In the genomic region with DNA sequence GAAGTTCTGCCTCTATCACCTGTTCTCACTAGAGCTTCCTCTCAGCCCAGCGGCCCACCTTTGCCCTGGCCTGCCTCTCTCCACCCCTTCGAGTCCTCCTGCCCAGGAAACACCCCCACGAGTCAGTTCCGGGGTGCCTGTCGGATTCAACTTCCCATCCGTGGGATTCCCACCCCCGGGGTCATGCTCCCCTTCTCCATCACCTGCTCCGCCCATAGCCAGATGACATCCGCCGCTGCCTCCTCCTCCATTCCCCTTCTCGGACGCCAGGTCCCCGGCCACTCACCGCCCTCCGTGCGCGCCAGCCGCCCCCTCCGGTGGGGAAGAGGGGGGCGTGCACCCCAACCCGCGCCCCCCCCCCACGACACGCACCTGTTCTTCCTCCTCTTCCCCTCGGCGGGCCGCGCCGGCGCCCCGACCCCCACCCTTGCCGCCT, we compare ENCODE assay signal across 8 cellular contexts. TPM values are rescaled to one million over a fixed set of nuclear protein-coding genes. Genes with fewer than 3 reads are reported as not detected.
DNase-seq lines count a peak whose midpoint lies in the region; ATAC-seq and TF ChIP-seq lines count a peak whose summit lies in the region.

No MANE protein-coding gene starts in this region.

- no peaks in the 10 kb centered on the region for H3K36me3 ChIP-seq in CD4-positive, CD25-positive, alpha-beta regulatory T cell (ENCODE audit: control insufficient read depth, insufficient read depth, low read length)
- H3K36me3 ChIP-seq in iPS-18a (ENCODE audit: control insufficient read depth, low read depth, low read length) (no peaks in the 10 kb centered on the region), skeletal muscle tissue (ENCODE audit: control insufficient read depth in 3 of 3, insufficient read depth in 3 of 3, low read length in 3 of 3) (peaks cover 0 to 2% (median 0%) of the 10 kb centered on the region in 3 donors)

- H3K27me3 ChIP-seq in CD4-positive, CD25-positive, alpha-beta regulatory T cell (ENCODE audit: control insufficient read depth, insufficient read depth, low read length): no peaks in the 10 kb centered on the region
- H3K27me3 ChIP-seq in iPS-18a (ENCODE audit: control insufficient read depth, insufficient read depth, low read length) (no peaks in the 10 kb centered on the region), skeletal muscle tissue (ENCODE audit: control insufficient read depth in 3 of 3, insufficient read depth in 3 of 3, low read length in 3 of 3) (no peaks in the 10 kb centered on the region)

- ATAC-seq in CD4-positive, CD25-positive, alpha-beta regulatory T cell (ENCODE audit: low read depth in 2 of 2): peak; percentile 25 to 41
- ATAC-seq in GM19372 (IDR thresholded peaks at IDR 0.05; ENCODE audit: low read depth, unreplicated experiment): peak; percentile 44
- ATAC-seq in HG03565 (IDR thresholded peaks at IDR 0.05; ENCODE audit: unreplicated experiment): peak; percentile 23

- H3K9me3 ChIP-seq in CD4-positive, CD25-positive, alpha-beta regulatory T cell (ENCODE audit: control insufficient read depth in 2 of 2, low read length in 2 of 2): no peaks in the 10 kb centered on the region
- H3K9me3 ChIP-seq in iPS-18a (ENCODE audit: control insufficient read depth, low read depth, low read length) (no peaks in the 10 kb centered on the region), skeletal muscle tissue (ENCODE audit: control insufficient read depth in 3 of 3, low read length in 3 of 3) (no peaks in the 10 kb centered on the region)

- peaks cover 24 to 44% (median 34%) of the 10 kb centered on the region in 4 donors for H3K4me1 Mint-ChIP-seq in CD4-positive, CD25-positive, alpha-beta regulatory T cell

- DNase-seq in CD4-positive, CD25-positive, alpha-beta regulatory T cell: peak; percentile 54 to 78 (median 72)
- DNase-seq in T-helper 22 cell (ENCODE audit: low read depth): peak; percentile 80
- no peak for DNase-seq in astrocyte of the cerebellum (ENCODE audit: low read depth)
- DNase-seq in NCI-H524 treated with DMSO at 0.1 percent for 48 hours (lab: John Stamatoyannopoulos, UW): no peak

- in situ Hi-C loops in astrocyte of the cerebellum (cut with HindIII; ENCODE audit: low sequenced_read_pairs): no loop called here

- peak overlapping the region; percentile 84 for H3K27ac ChIP-seq in CD4-positive, CD25-positive, alpha-beta regulatory T cell (ENCODE audit: insufficient read depth, low read length, poor library complexity, severe bottlenecking)
- H3K27ac ChIP-seq in iPS-18a (ENCODE audit: low read length) (no peak overlapping the region), skeletal muscle tissue (ENCODE audit: low read depth, low read length) (peak overlapping the region; percentile 78)

- peak overlapping the region; percentile 97 to 100 (median 100) for H3K4me3 Mint-ChIP-seq in CD4-positive, CD25-positive, alpha-beta regulatory T cell

- H3K9ac ChIP-seq in iPS-18a (ENCODE audit: low read length) (peak overlapping the region; percentile 63), skeletal muscle tissue (ENCODE audit: low read depth in 1 of 3, low read length in 3 of 3) (peak overlapping the region; percentile 74 to 92 (median 87))

- H3K27me3 Mint-ChIP-seq in CD4-positive, CD25-positive, alpha-beta regulatory T cell: no peaks in the 10 kb centered on the region

- H3K4me1 ChIP-seq in CD4-positive, CD25-positive, alpha-beta regulatory T cell (ENCODE audit: control insufficient read depth, insufficient read depth, low read length, poor library complexity, severe bottlenecking): peaks cover 23% of the 10 kb centered on the region
- peaks cover 7% of the 10 kb centered on the region for H3K4me1 ChIP-seq in iPS-18a (ENCODE audit: control insufficient read depth, low read depth, low read length)
- H3K4me1 ChIP-seq in skeletal muscle tissue (ENCODE audit: control insufficient read depth in 3 of 3, insufficient read depth in 3 of 3, low read length in 3 of 3): peaks cover 6 to 30% (median 28%) of the 10 kb centered on the region in 3 donors

- peak overlapping the region; percentile 82 for H3K4me3 ChIP-seq in CD4-positive, CD25-positive, alpha-beta regulatory T cell (ENCODE audit: low read depth, low read length)
- H3K4me3 ChIP-seq in astrocyte of the cerebellum (ENCODE audit: low read depth, low read length): peak overlapping the region; percentile 90
- H3K4me3 ChIP-seq in iPS-18a (ENCODE audit: low read length): peak overlapping the region; percentile 74
- H3K4me3 ChIP-seq in skeletal muscle tissue (ENCODE audit: low read length in 3 of 3): peak overlapping the region; percentile 90 to 94 (median 91)

- no peaks in the 10 kb centered on the region for H3K9me3 Mint-ChIP-seq in CD4-positive, CD25-positive, alpha-beta regulatory T cell

- no peak for TF ChIP-seq CTCF in astrocyte of the cerebellum (IDR thresholded peaks at IDR 0.05; ENCODE audit: low read depth, low read length, missing control alignments)

- H3K36me3 Mint-ChIP-seq in CD4-positive, CD25-positive, alpha-beta regulatory T cell: peaks cover 10% of the 10 kb centered on the region

- H3K27ac Mint-ChIP-seq in CD4-positive, CD25-positive, alpha-beta regulatory T cell: peak overlapping the region; percentile 91 to 99 (median 97)

RNA-seq across cellular contexts. Expression of a gene that starts 0.8 kb away (rescaled TPM):
- 46.7 TPM for total RNA-seq in CD4-positive, CD25-positive, alpha-beta regulatory T cell
- polyA plus RNA-seq in CD4-positive, CD25-positive, alpha-beta regulatory T cell: 10 to 100 TPM; 15.5 to 34.0 (median 20.5) TPM
- 10.4 TPM for total RNA-seq in skeletal muscle tissue

Comparison
In these comparisons a context has a peak if more than half of its experiments do, and no peak if none do; other contexts are left out.
1. DNase-seq: peak in CD4-positive, CD25-positive, alpha-beta regulatory T cell (3 of 3) and T-helper 22 cell (single experiment); none in astrocyte of the cerebellum (single experiment) and NCI-H524 treated with DMSO at 0.1 percent for 48 hours (single experiment).
2. Peak in every context shown above with its lines, with median percentiles within 50 percentile points of each other: ATAC-seq and H3K4me3 ChIP-seq.